In the genomic region with DNA sequence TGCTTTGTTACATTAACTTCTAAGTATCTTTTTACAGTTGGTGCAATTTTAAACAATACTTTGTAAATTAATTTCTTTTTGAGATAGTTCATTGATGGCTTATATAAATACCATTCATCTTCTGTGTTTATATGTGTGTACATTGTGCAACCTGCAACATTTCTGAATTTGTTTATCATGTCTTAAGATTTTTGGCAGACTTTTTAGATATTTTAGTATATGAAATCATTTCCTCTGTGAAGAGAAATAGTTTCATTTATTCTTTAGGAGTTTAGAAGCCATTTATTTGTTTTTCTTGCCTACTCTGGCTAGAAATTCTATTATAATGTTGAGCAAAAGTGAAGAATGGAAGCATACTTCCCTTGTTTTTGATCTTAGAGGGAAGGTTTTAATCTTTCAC, we compare ENCODE assay signal across 20 cellular contexts.
"Had no signal": no experiment of that assay in that cellular context is flagged by ENCODE, and none has a peak within 500 bp of the region (broad histone marks: within the 10 kb centered on the region; RNA-seq: fewer than 3 reads in every experiment).

No MANE protein-coding gene starts in this region.

- H3K4me3 ChIP-seq: breast epithelium, coronary artery, heart left ventricle, lung, uterus had no signal

- H3K36me3 ChIP-seq: breast epithelium, heart left ventricle, uterus had no signal

- H3K4me1 ChIP-seq: breast epithelium, heart left ventricle, uterus had no signal

- H3K27me3 ChIP-seq: breast epithelium, heart left ventricle, uterus had no signal

- ATAC-seq: activated CD8-positive, alpha-beta T cell treated with anti-CD3 and anti-CD28 coated beads, Interleukin-2, amount 10 ng/mL, durations not matched to agents 7 days and 5 days; heart left ventricle; left lobe of liver; naive thymus-derived CD4-positive, alpha-beta T cell; sciatic nerve; stimulated activated naive B cell treated with anti-CD40 and anti-IgM and Interleukin-4, amounts not matched to agents 10 μg/mL and 1 μg/mL and 100 μg/mL, for 72 hours had no signal

- H3K9me3 ChIP-seq: uterus had no signal

- H3K27ac ChIP-seq: breast epithelium, coronary artery, epithelial cell of prostate, heart left ventricle, uterus had no signal

- DNase-seq: activated CD4-positive, alpha-beta T cell treated with anti-CD3 and anti-CD28 coated beads for 1 hour; activated CD4-positive, alpha-beta T cell treated with anti-CD3 and anti-CD28 coated beads, Interleukin-2, amount 50 U/mL, for 1 hour; activated CD8-positive, alpha-beta T cell treated with anti-CD3 and anti-CD28 coated beads, Interleukin-2, amount 10 ng/mL, durations not matched to agents 7 days and 5 days; activated T-cell treated with anti-CD3 and anti-CD28 coated beads, Interleukin-2, amount 50 U/mL, for 1 hour; amniotic stem cell; heart left ventricle; naive thymus-derived CD4-positive, alpha-beta T cell; occipital lobe; stimulated activated CD4-positive, alpha-beta T cell treated with anti-CD3 and anti-CD28 coated beads, Interleukin-2, amount 100 ng/mL, for 48 hours; stimulated activated CD8-positive, alpha-beta memory T cell treated with anti-CD3 and anti-CD28 coated beads, Interleukin-4, amount 100 ng/mL, for 48 hours; stimulated activated naive B cell treated with anti-CD40 and anti-IgM and Interleukin-4, amounts not matched to agents 10 μg/mL and 1 μg/mL and 100 μg/mL, for 72 hours; T-helper 1 cell; trophoblast cell; uterus had no signal
